16 cellular contexts compared by ENCODE assay signal in genomic region chr21:42569732-42570301, GRCh38. TPM values are rescaled to one million over a fixed set of nuclear protein-coding genes. Genes with fewer than 3 reads are reported as not detected.
DNase-seq lines count a peak whose midpoint lies in the region; ATAC-seq and TF ChIP-seq lines count a peak whose summit lies in the region.
"Had no signal": no experiment of that assay in that cellular context is flagged by ENCODE, and none has a peak within 500 bp of the region (broad histone marks: within the 10 kb centered on the region; RNA-seq: fewer than 3 reads in every experiment).

No MANE protein-coding gene starts in this region.

- H3K4me1 ChIP-seq in RWPE2 (ENCODE audit: insufficient read depth, poor library complexity, severe bottlenecking) = no peaks in the 10 kb centered on the region
- H3K4me1 ChIP-seq: SJCRH30 had no signal

- peak; percentile 32 for TF ChIP-seq POLR2A in erythroblast (IDR thresholded peaks at IDR 0.05; ENCODE audit: low read length)

- H3K4me3 ChIP-seq in RWPE2 (ENCODE audit: severe bottlenecking) = no peak overlapping the region
- H3K4me3 ChIP-seq: GM23248, SJCRH30 had no signal

- no peak overlapping the region for H3K27ac ChIP-seq in RWPE2 (ENCODE audit: poor library complexity, severe bottlenecking)
- H3K27ac ChIP-seq: GM23248, SJCRH30 had no signal

- intact Hi-C loops in sciatic nerve (cut with DNase I) = loop anchor here (10.0 kb wide), 1 partner anchor 45 kb away; no protein-coding TSS in a partner anchor

- in situ Hi-C loops in G401 (cut with HindIII; ENCODE audit: low sequenced_read_pairs) = no loop called here

- DNase-seq in G401 (ENCODE audit: low spot score) (peak; percentile 14), RWPE2 (ENCODE audit: low spot score) (peak; percentile 31), erythroblast (lab: John Stamatoyannopoulos, UW) (no peak), sciatic nerve (ENCODE audit: low spot score) (peak; percentile 47), GDM1 (lab: John Stamatoyannopoulos, UW) (no peak), T1000 (lab: John Stamatoyannopoulos, UW) (no peak)
- DNase-seq: activated CD4-positive, CD25-positive, alpha-beta regulatory T cell; CD4-positive, CD25-positive, alpha-beta regulatory T cell; cortex of kidney; GM23248; NCI-H146; NCI-H82; nucleus accumbens; SJCRH30; stimulated activated CD4-positive, alpha-beta T cell treated with anti-CD3 and anti-CD28 coated beads, Interleukin-15, amount 100 ng/mL, for 24 hours had no signal

- H3K27me3 ChIP-seq in RWPE2 (ENCODE audit: insufficient read depth, poor library complexity, severe bottlenecking) = no peaks in the 10 kb centered on the region
- H3K27me3 ChIP-seq: SJCRH30 had no signal

- TF ChIP-seq CTCF in RWPE2 (IDR thresholded peaks at IDR 0.05; ENCODE audit: poor library complexity, severe bottlenecking) = no peak

- ATAC-seq in RWPE2 (ENCODE audit: low read depth) (no peak), sciatic nerve (no peak), GM19395 (IDR thresholded peaks at IDR 0.05; ENCODE audit: unreplicated experiment) (no peak)

- H3K36me3 ChIP-seq in RWPE2 (ENCODE audit: low read depth) = no peaks in the 10 kb centered on the region
- H3K36me3 ChIP-seq: SJCRH30 had no signal

- no peaks in the 10 kb centered on the region for H3K9me3 ChIP-seq in RWPE2 (ENCODE audit: severe bottlenecking)
- H3K9me3 ChIP-seq: SJCRH30 had no signal

RNA-seq across cellular contexts. Expression of gene SLC37A1, which starts 56.2 kb away (rescaled TPM):
- 0.37 and 0.86 TPM in 2 replicates for total RNA-seq in G401 (2014; rRNA removed; shearing (Covaris generic))
- 7.4 TPM for total RNA-seq in sciatic nerve
- total RNA-seq: GM23248, SJCRH30 had no signal

Comparison
In these comparisons a context has a peak if more than half of its experiments do, and no peak if none do; other contexts are left out.
1. DNase-seq: peak in G401 (single experiment), RWPE2 (single experiment) and sciatic nerve (single experiment); none in erythroblast (0 of 2), GDM1 (single experiment) and T1000 (single experiment).